Comparison of ENCODE assay signal across 22 cellular contexts in genomic region chr5:167999182-167999581, GRCh38.
"Had no signal": no experiment of that assay in that cellular context is flagged by ENCODE, and none has a peak within 500 bp of the region (broad histone marks: within the 10 kb centered on the region; RNA-seq: fewer than 3 reads in every experiment).

No MANE protein-coding gene starts in this region.

- H3K9me3 ChIP-seq: body of pancreas, esophagus muscularis mucosa, gastrocnemius medialis, mucosa of descending colon, thyroid gland had no signal

- H3K27ac Mint-ChIP-seq: activated CD4-positive, alpha-beta T cell treated with anti-CD3 and anti-CD28 coated beads, Interleukin-2, amount 10 ng/mL, durations not matched to agents 7 days and 5 days; activated CD8-positive, alpha-beta memory T cell treated with anti-CD3 and anti-CD28 coated beads, Interleukin-2, amount 10 ng/mL, durations not matched to agents 7 days and 5 days; activated CD8-positive, alpha-beta T cell treated with anti-CD3 and anti-CD28 coated beads for 36 hours; activated naive CD4-positive, alpha-beta T cell treated with anti-CD3 and anti-CD28 coated beads, Interleukin-2, amount 10 ng/mL, durations not matched to agents 7 days and 5 days; effector memory CD8-positive, alpha-beta T cell had no signal

- H3K36me3 ChIP-seq: cardiac muscle cell, esophagus muscularis mucosa, gastrocnemius medialis, thyroid gland, WERI-Rb-1 had no signal

- H3K4me3 ChIP-seq: body of pancreas, cardiac muscle cell, esophagus muscularis mucosa, gastrocnemius medialis, mucosa of descending colon, thyroid gland had no signal

- ATAC-seq: activated CD8-positive, alpha-beta memory T cell treated with anti-CD3 and anti-CD28 coated beads, Interleukin-2, amount 10 ng/mL, durations not matched to agents 7 days and 5 days; activated CD8-positive, alpha-beta T cell treated with anti-CD3 and anti-CD28 coated beads for 36 hours; body of pancreas; effector memory CD8-positive, alpha-beta T cell; gastrocnemius medialis; mucosa of descending colon had no signal

- H3K4me1 Mint-ChIP-seq: activated CD4-positive, alpha-beta T cell treated with anti-CD3 and anti-CD28 coated beads, Interleukin-2, amount 10 ng/mL, durations not matched to agents 7 days and 5 days; activated CD8-positive, alpha-beta memory T cell treated with anti-CD3 and anti-CD28 coated beads, Interleukin-2, amount 10 ng/mL, durations not matched to agents 7 days and 5 days; activated naive CD4-positive, alpha-beta T cell treated with anti-CD3 and anti-CD28 coated beads, Interleukin-2, amount 10 ng/mL, durations not matched to agents 7 days and 5 days had no signal

- DNase-seq: activated CD4-positive, alpha-beta T cell treated with anti-CD3 and anti-CD28 coated beads, Interleukin-2, amount 10 ng/mL, durations not matched to agents 7 days and 5 days; activated CD4-positive, CD25-positive, alpha-beta regulatory T cell treated with anti-CD3 and anti-CD28 coated beads, Interleukin-2, amount 50 U/mL, for 72 hours; activated CD8-positive, alpha-beta memory T cell treated with anti-CD3 and anti-CD28 coated beads, Interleukin-2, amount 10 ng/mL, durations not matched to agents 7 days and 5 days; activated CD8-positive, alpha-beta T cell treated with anti-CD3 and anti-CD28 coated beads for 36 hours; activated effector memory CD4-positive, alpha-beta T cell treated with anti-CD3 and anti-CD28 coated beads, Interleukin-2, amount 50 U/mL, for 16 hours; activated naive CD4-positive, alpha-beta T cell treated with anti-CD3 and anti-CD28 coated beads, Interleukin-2, amount 10 ng/mL, durations not matched to agents 7 days and 5 days; activated T-cell treated with anti-CD3 and anti-CD28 coated beads for 4 hours; body of pancreas; dermis blood vessel endothelial cell; effector memory CD8-positive, alpha-beta T cell; gastrocnemius medialis; head of caudate nucleus; kidney; mucosa of descending colon; nucleus accumbens; stimulated activated CD4-positive, alpha-beta T cell treated with anti-CD3 and anti-CD28 coated beads, Interleukin-4, amount 100 ng/mL, for 1 hour; stimulated activated naive CD4-positive, alpha-beta T cell treated with Interleukin-2 at 50 U/mL for 16 hours; T-helper 1 cell; thyroid gland; WERI-Rb-1 had no signal

- H3K36me3 Mint-ChIP-seq: activated CD8-positive, alpha-beta memory T cell treated with anti-CD3 and anti-CD28 coated beads, Interleukin-2, amount 10 ng/mL, durations not matched to agents 7 days and 5 days; activated naive CD4-positive, alpha-beta T cell treated with anti-CD3 and anti-CD28 coated beads, Interleukin-2, amount 10 ng/mL, durations not matched to agents 7 days and 5 days had no signal

- H3K9me3 Mint-ChIP-seq: activated CD4-positive, alpha-beta T cell treated with anti-CD3 and anti-CD28 coated beads, Interleukin-2, amount 10 ng/mL, durations not matched to agents 7 days and 5 days; activated CD8-positive, alpha-beta T cell treated with anti-CD3 and anti-CD28 coated beads for 36 hours; activated naive CD4-positive, alpha-beta T cell treated with anti-CD3 and anti-CD28 coated beads, Interleukin-2, amount 10 ng/mL, durations not matched to agents 7 days and 5 days; effector memory CD8-positive, alpha-beta T cell had no signal

- H3K27me3 Mint-ChIP-seq: activated CD4-positive, alpha-beta T cell treated with anti-CD3 and anti-CD28 coated beads, Interleukin-2, amount 10 ng/mL, durations not matched to agents 7 days and 5 days; activated CD8-positive, alpha-beta memory T cell treated with anti-CD3 and anti-CD28 coated beads, Interleukin-2, amount 10 ng/mL, durations not matched to agents 7 days and 5 days; activated CD8-positive, alpha-beta T cell treated with anti-CD3 and anti-CD28 coated beads for 36 hours; activated naive CD4-positive, alpha-beta T cell treated with anti-CD3 and anti-CD28 coated beads, Interleukin-2, amount 10 ng/mL, durations not matched to agents 7 days and 5 days; effector memory CD8-positive, alpha-beta T cell had no signal

- H3K4me1 ChIP-seq: body of pancreas, gastrocnemius medialis, thyroid gland had no signal

- H3K27ac ChIP-seq: body of pancreas, cardiac muscle cell, esophagus muscularis mucosa, gastrocnemius medialis, thyroid gland, WERI-Rb-1 had no signal

- H3K27me3 ChIP-seq: body of pancreas, cardiac muscle cell, esophagus muscularis mucosa, gastrocnemius medialis, thyroid gland had no signal

- H3K4me3 Mint-ChIP-seq: activated CD4-positive, alpha-beta T cell treated with anti-CD3 and anti-CD28 coated beads, Interleukin-2, amount 10 ng/mL, durations not matched to agents 7 days and 5 days; activated CD8-positive, alpha-beta memory T cell treated with anti-CD3 and anti-CD28 coated beads, Interleukin-2, amount 10 ng/mL, durations not matched to agents 7 days and 5 days; activated CD8-positive, alpha-beta T cell treated with anti-CD3 and anti-CD28 coated beads for 36 hours; activated naive CD4-positive, alpha-beta T cell treated with anti-CD3 and anti-CD28 coated beads, Interleukin-2, amount 10 ng/mL, durations not matched to agents 7 days and 5 days; effector memory CD8-positive, alpha-beta T cell had no signal
